18 cellular contexts compared by ENCODE assay signal in the genomic region with DNA sequence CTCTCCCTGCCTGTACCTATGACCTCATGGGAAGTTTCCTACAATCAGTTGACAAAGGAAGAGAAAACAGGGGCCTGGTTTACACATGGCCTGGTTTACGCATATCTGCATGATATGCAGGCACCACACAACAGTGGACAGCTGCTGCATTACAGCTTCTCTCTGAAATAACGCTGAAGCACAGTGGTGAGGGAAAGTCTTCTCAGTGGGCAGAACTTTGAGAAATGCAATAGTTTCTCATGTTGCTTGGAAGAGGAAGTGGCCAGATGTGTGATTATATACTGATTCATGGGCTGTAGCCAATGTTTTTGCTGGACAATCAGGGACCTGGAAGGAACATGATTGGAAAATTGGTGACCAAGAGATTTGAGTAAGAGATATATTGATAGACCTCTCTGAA.
"Had no signal": no experiment of that assay in that cellular context is flagged by ENCODE, and none has a peak within 500 bp of the region (broad histone marks: within the 10 kb centered on the region; RNA-seq: fewer than 3 reads in every experiment).

No MANE protein-coding gene starts in this region.

- H3K36me3 Mint-ChIP-seq: activated CD4-positive, alpha-beta memory T cell treated with anti-CD3 and anti-CD28 coated beads for 36 hours; activated naive CD8-positive, alpha-beta T cell treated with anti-CD3 and anti-CD28 coated beads for 36 hours; mesothelial cell of epicardium; natural killer cell had no signal

- H3K4me3 ChIP-seq: esophagus muscularis mucosa, gastrocnemius medialis, left ventricle myocardium inferior, prostate gland, upper lobe of left lung had no signal

- H3K4me3 Mint-ChIP-seq: activated CD4-positive, alpha-beta memory T cell treated with anti-CD3 and anti-CD28 coated beads for 36 hours; activated naive CD8-positive, alpha-beta T cell treated with anti-CD3 and anti-CD28 coated beads for 36 hours; mesothelial cell of epicardium; natural killer cell had no signal

- H3K4me1 Mint-ChIP-seq: activated naive CD8-positive, alpha-beta T cell treated with anti-CD3 and anti-CD28 coated beads for 36 hours; mesothelial cell of epicardium had no signal

- H3K27ac Mint-ChIP-seq: activated CD4-positive, alpha-beta memory T cell treated with anti-CD3 and anti-CD28 coated beads for 36 hours; activated naive CD8-positive, alpha-beta T cell treated with anti-CD3 and anti-CD28 coated beads for 36 hours; mesothelial cell of epicardium; natural killer cell had no signal

- H3K36me3 ChIP-seq: esophagus muscularis mucosa, gastrocnemius medialis, left ventricle myocardium inferior, prostate gland, upper lobe of left lung had no signal

- H3K9me3 ChIP-seq: esophagus muscularis mucosa, gastrocnemius medialis, left ventricle myocardium inferior, prostate gland, upper lobe of left lung had no signal

- H3K9me3 Mint-ChIP-seq: activated CD4-positive, alpha-beta memory T cell treated with anti-CD3 and anti-CD28 coated beads for 36 hours; activated naive CD8-positive, alpha-beta T cell treated with anti-CD3 and anti-CD28 coated beads for 36 hours had no signal

- H3K4me1 ChIP-seq: esophagus muscularis mucosa, gastrocnemius medialis, left ventricle myocardium inferior, prostate gland, upper lobe of left lung had no signal

- ATAC-seq: gastrocnemius medialis; stimulated activated naive CD8-positive, alpha-beta T cell treated with anti-CD3 and anti-CD28 coated beads, Interleukin-15, Interleukin-2, amounts not matched to agents 100 U/mL and 50 U/mL, for 24 hours had no signal

- H3K27me3 Mint-ChIP-seq: activated CD4-positive, alpha-beta memory T cell treated with anti-CD3 and anti-CD28 coated beads for 36 hours; activated naive CD8-positive, alpha-beta T cell treated with anti-CD3 and anti-CD28 coated beads for 36 hours had no signal

- DNase-seq: activated CD4-positive, alpha-beta memory T cell treated with anti-CD3 and anti-CD28 coated beads for 36 hours; activated CD4-positive, alpha-beta T cell treated with anti-CD3 and anti-CD28 coated beads for 48 hours; activated naive CD4-positive, alpha-beta T cell treated with Interleukin-2 at 50 U/mL for 16 hours; activated naive CD8-positive, alpha-beta T cell treated with anti-CD3 and anti-CD28 coated beads for 36 hours; activated T-cell treated with anti-CD3 and anti-CD28 coated beads, Interleukin-2, amount 50 U/mL, for 48 hours; central memory CD4-positive, alpha-beta T cell; effector memory CD4-positive, alpha-beta T cell; gastrocnemius medialis; hypothalamus; left ventricle myocardium inferior; natural killer cell; stimulated activated CD4-positive, alpha-beta T cell treated with anti-CD3 and anti-CD28 coated beads, Interleukin-4, amount 100 ng/mL, for 24 hours; stimulated activated naive CD8-positive, alpha-beta T cell treated with anti-CD3 and anti-CD28 coated beads, Interleukin-15, Interleukin-2, amounts not matched to agents 100 U/mL and 50 U/mL, for 24 hours; T-helper 9 cell; upper lobe of left lung had no signal

- H3K27me3 ChIP-seq: esophagus muscularis mucosa, gastrocnemius medialis, upper lobe of left lung had no signal

- H3K27ac ChIP-seq: esophagus muscularis mucosa, gastrocnemius medialis, left ventricle myocardium inferior, prostate gland, upper lobe of left lung had no signal
